ENCODE assay signal across 8 cellular contexts in the genomic region with DNA sequence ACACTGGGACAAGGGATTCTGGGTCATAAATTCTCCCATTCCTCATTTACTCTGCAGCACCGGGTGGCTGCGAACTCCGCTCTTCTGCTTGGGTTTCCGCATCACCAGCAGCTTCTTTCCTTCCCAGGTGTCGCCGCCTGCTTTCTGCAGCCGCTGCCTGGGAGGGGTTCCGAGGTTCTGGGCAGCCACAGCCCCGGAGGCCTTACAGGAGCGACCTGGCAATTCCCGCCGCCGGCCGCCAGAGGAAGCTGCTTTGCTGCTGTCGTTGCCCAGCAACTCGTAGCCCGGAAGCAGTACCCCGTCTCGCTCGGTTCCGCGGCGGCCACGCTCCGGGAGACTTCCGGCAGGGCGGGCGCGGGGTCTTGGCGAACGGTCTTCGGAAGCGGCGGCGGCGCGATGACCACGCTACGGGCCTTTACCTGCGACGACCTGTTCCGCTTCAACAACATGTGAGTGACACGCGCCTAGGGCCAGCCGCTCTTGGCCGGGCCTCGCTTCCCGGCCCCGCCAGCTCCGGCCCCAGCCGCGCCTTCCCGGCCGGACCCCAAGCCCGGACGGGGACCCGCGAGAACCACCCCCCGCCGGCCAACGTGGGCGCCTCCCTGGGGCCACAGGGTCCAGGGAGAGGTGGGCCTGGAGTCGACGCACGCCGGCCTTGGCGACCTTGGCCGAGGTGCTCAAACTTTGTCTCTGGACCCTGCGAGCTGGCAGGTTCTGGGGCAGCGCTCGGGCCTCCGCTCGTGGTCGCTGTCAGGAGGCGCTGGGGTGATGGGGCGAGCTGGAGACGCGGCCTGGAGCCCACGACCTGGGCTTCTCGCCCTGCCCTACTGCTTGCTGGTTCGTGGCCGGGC. TPM values are rescaled to one million over a fixed set of nuclear protein-coding genes. Genes with fewer than 3 reads are reported as not detected.
DNase-seq lines count a peak whose midpoint lies in the region; ATAC-seq and TF ChIP-seq lines count a peak whose summit lies in the region.

A gene with protein sequence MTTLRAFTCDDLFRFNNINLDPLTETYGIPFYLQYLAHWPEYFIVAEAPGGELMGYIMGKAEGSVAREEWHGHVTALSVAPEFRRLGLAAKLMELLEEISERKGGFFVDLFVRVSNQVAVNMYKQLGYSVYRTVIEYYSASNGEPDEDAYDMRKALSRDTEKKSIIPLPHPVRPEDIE (plus strand): TSS at position 362 of the 851 bp plus-strand sequence. CDS start 35 bp downstream, at position 397.

- peak within 1 kb of the TSS; percentile 67 for H3K27ac ChIP-seq in caudate nucleus (ENCODE audit: low read depth, low read length)

- intact Hi-C loops in activated B cell treated with CpG ODN at 0.5 μM for 24 hours (cut with micrococcal nuclease) = loop anchor here (1.0 to 10.0 kb wide), 4 partner anchors 35 to 1432 kb away; a partner anchor contains a TSS

- H3K4me1 Mint-ChIP-seq in activated B cell treated with CpG ODN at 0.5 μM for 24 hours = peaks cover 41% of the 10 kb centered on the region

- H3K4me3 Mint-ChIP-seq in activated B cell treated with CpG ODN at 0.5 μM for 24 hours = peak within 1 kb of the TSS; percentile 91

- CTCF ChIA-PET in activated B cell treated with CpG ODN at 0.5 μM for 24 hours (lab: Charles Lee) = interaction anchor here (1.1 to 1.7 kb wide), 2 partner anchors 23 to 35 kb away, joined by 3 to 6 read pairs; a partner anchor contains a TSS

- H3K27ac Mint-ChIP-seq in activated B cell treated with CpG ODN at 0.5 μM for 24 hours = peak within 1 kb of the TSS; percentile 90

- POLR2A ChIA-PET in activated B cell treated with CpG ODN at 0.5 μM for 24 hours (lab: Charles Lee) = interaction anchor here (0.7 to 2.6 kb wide), 5 partner anchors 10 to 310 kb away, joined by 3 to 29 read pairs (median 3); a partner anchor contains a TSS

- H3K9me3 Mint-ChIP-seq in activated B cell treated with CpG ODN at 0.5 μM for 24 hours = no peaks in the 10 kb centered on the region

- DNase-seq in AG08396 (ENCODE audit: low spot score) = peak; percentile 96
- peak; percentile 95 for DNase-seq in NCI-H2227 (lab: John Stamatoyannopoulos, UW; ENCODE audit: unreplicated experiment)
- DNase-seq in activated B cell treated with CpG ODN at 0.5 μM for 24 hours = peak; percentile 83
- DNase-seq in caudate nucleus (lab: John Stamatoyannopoulos, UW) = peak; percentile 40 to 97 (median 90)
- DNase-seq in inferior parietal cortex (ENCODE audit: extremely low spot score) = peak; percentile 89
- peak; percentile 84 to 89 for DNase-seq in stimulated activated CD4-positive, alpha-beta T cell treated with anti-CD3 and anti-CD28 coated beads, Interleukin-12 subunit alpha, Interleukin-12 subunit beta, amount 100 ng/mL, for 24 hours (ENCODE audit: low read depth in 2 of 2)

- H3K36me3 Mint-ChIP-seq in activated B cell treated with CpG ODN at 0.5 μM for 24 hours (ENCODE audit: low read depth) = peaks cover 12% of the 10 kb centered on the region

- H3K27me3 Mint-ChIP-seq in activated B cell treated with CpG ODN at 0.5 μM for 24 hours = no peaks in the 10 kb centered on the region

- no peak for TF ChIP-seq CTCF in activated B cell treated with CpG ODN at 0.5 μM for 24 hours (IDR thresholded peaks at IDR 0.05)

- ATAC-seq in GM18870 (IDR thresholded peaks at IDR 0.05; ENCODE audit: unreplicated experiment) (peak; percentile 90), HG03135 (IDR thresholded peaks at IDR 0.05; ENCODE audit: unreplicated experiment) (peak; percentile 99), activated B cell treated with CpG ODN at 0.5 μM for 24 hours (ENCODE audit: low read depth) (peak; percentile 99)

RNA-seq across cellular contexts. Expression of the gene that starts here (rescaled TPM):
- 44.8 and 47.6 TPM in 2 replicates for total RNA-seq in activated B cell treated with CpG ODN at 0.5 μM for 24 hours

Comparison
In these comparisons a context has a peak if more than half of its experiments do, and no peak if none do; other contexts are left out.
1. Peak in every context shown above with its lines: DNase-seq, ATAC-seq and H3K27ac ChIP-seq.